18 cellular contexts compared by ENCODE assay signal in genomic region chr1:228373681-228374571, GRCh38. TPM values are rescaled to one million over a fixed set of nuclear protein-coding genes. Genes with fewer than 3 reads are reported as not detected.
DNase-seq lines count a peak whose midpoint lies in the region; ATAC-seq, FAIRE-seq and TF ChIP-seq lines count a peak whose summit lies in the region.
"Had no signal": no experiment of that assay in that cellular context is flagged by ENCODE, and none has a peak within 500 bp of the region (broad histone marks: within the 10 kb centered on the region; RNA-seq: fewer than 3 reads in every experiment).

No MANE protein-coding gene starts in this region.

- TF ChIP-seq EP300 in A549 (IDR thresholded peaks at IDR 0.05), result no peak

- H3K27me3 ChIP-seq in WERI-Rb-1 (ENCODE audit: insufficient read depth, low read depth, severe bottlenecking) (no peaks in the 10 kb centered on the region), heart right ventricle (peaks cover 0 to 10% (median 0%) of the 10 kb centered on the region in 7 donors), rectal smooth muscle tissue (ENCODE audit: control insufficient read depth, insufficient read depth, low read length) (peaks cover 3% of the 10 kb centered on the region), colonic mucosa (peaks cover 8% of the 10 kb centered on the region)
- H3K27me3 ChIP-seq: pancreas had no signal

- 91% methylated on average over 9 of the region's 14 CpGs for whole genome bisulfite sequencing in A549 (ENCODE audit: missing lambda C conversion rate)
- WGBS in heart right ventricle, 2 donors, result 79 to 80% methylated on average over 14 of the region's 14 CpGs

- H3K36me3 ChIP-seq in WERI-Rb-1, result no peaks in the 10 kb centered on the region
- peaks cover 0 to 32% (median 0%) of the 10 kb centered on the region in 9 donors for H3K36me3 ChIP-seq in heart right ventricle
- no peaks in the 10 kb centered on the region for H3K36me3 ChIP-seq in rectal smooth muscle tissue (ENCODE audit: control insufficient read depth, insufficient read depth, low read length)
- no peaks in the 10 kb centered on the region for H3K36me3 ChIP-seq in colonic mucosa
- H3K36me3 ChIP-seq: pancreas had no signal

- no peak overlapping the region for H3K4me2 ChIP-seq in A549

- ATAC-seq in A549 (no peak), heart right ventricle (no peak), HG03159 (IDR thresholded peaks at IDR 0.05; ENCODE audit: unreplicated experiment) (no peak)
- ATAC-seq: activated naive CD8-positive, alpha-beta T cell treated with anti-CD3 and anti-CD28 coated beads, Interleukin-2, amount 50 U/mL, for 24 hours; WTC11 had no signal

- TF ChIP-seq POLR2A in A549 (IDR thresholded peaks at IDR 0.05; ENCODE audit: low read length), result 0 out of 2 replicates have a peak, but pooled peaks have one; percentile 9

- H3K4me1 Mint-ChIP-seq in activated naive CD8-positive, alpha-beta T cell treated with anti-CD3 and anti-CD28 coated beads for 36 hours, result peaks cover 4% of the 10 kb centered on the region

- no peaks in the 10 kb centered on the region for H3K36me3 Mint-ChIP-seq in activated naive CD8-positive, alpha-beta T cell treated with anti-CD3 and anti-CD28 coated beads for 36 hours
- H3K36me3 Mint-ChIP-seq: WTC11 had no signal

- peaks cover 4% of the 10 kb centered on the region for H3K27me3 Mint-ChIP-seq in activated naive CD8-positive, alpha-beta T cell treated with anti-CD3 and anti-CD28 coated beads for 36 hours

- DNase-seq in A549 (ENCODE audit: low read depth in 1 of 2, low spot score in 1 of 2) (no peak), WERI-Rb-1 (peak; percentile 0), heart right ventricle (peak in 1 of 2 donors; percentile 18), NCI-H446 (lab: John Stamatoyannopoulos, UW) (no peak), colonic mucosa (no peak)
- no peak for DNase-seq in activated naive CD8-positive, alpha-beta T cell treated with anti-CD3 and anti-CD28 coated beads for 36 hours
- DNase-seq: activated CD4-positive, alpha-beta memory T cell treated with anti-CD3 and anti-CD28 coated beads, Interleukin-2, amount 10 ng/mL, durations not matched to agents 7 days and 5 days; activated naive CD8-positive, alpha-beta T cell treated with anti-CD3 and anti-CD28 coated beads, Interleukin-2, amount 50 U/mL, for 24 hours; MM.1S; NCI-H1694 treated with DMSO at 0.1 percent for 48 hours; stimulated activated naive CD4-positive, alpha-beta T cell treated with Interleukin-2 at 50 U/mL for 16 hours had no signal

- CTCF ChIA-PET in A549 (lab: Yijun Ruan, JAX), result interaction anchor here (0.9 to 1.1 kb wide), 3 partner anchors 42 to 375 kb away, joined by 3 read pairs; no protein-coding TSS in a partner anchor

- TF ChIP-seq CTCF in A549 (IDR thresholded peaks at IDR 0.05), result no peak
- TF ChIP-seq CTCF in WERI-Rb-1 (IDR thresholded peaks at IDR 0.05; ENCODE audit: low read depth, low read length), result no peak
- TF ChIP-seq CTCF in heart right ventricle (IDR thresholded peaks at IDR 0.05), result no peak
- no peak for TF ChIP-seq CTCF in colonic mucosa (IDR thresholded peaks at IDR 0.05)

- no peak overlapping the region for H3K4me3 Mint-ChIP-seq in activated naive CD8-positive, alpha-beta T cell treated with anti-CD3 and anti-CD28 coated beads for 36 hours
- H3K4me3 Mint-ChIP-seq: activated CD4-positive, alpha-beta memory T cell treated with anti-CD3 and anti-CD28 coated beads, Interleukin-2, amount 10 ng/mL, durations not matched to agents 7 days and 5 days; activated naive CD8-positive, alpha-beta T cell treated with anti-CD3 and anti-CD28 coated beads, Interleukin-2, amount 50 U/mL, for 24 hours; central memory CD8-positive, alpha-beta T cell; WTC11 had no signal

- no peak overlapping the region for H3K9ac ChIP-seq in rectal smooth muscle tissue (ENCODE audit: low read length)
- no peak overlapping the region for H3K9ac ChIP-seq in colonic mucosa (ENCODE audit: low read depth in 2 of 2, low read length in 2 of 2)

- POLR2A ChIA-PET in A549 (lab: Yijun Ruan, JAX), result no interaction called here

- H3K4me3 ChIP-seq in A549, result no peak overlapping the region
- H3K4me3 ChIP-seq in WERI-Rb-1 (ENCODE audit: low read depth, low read length), result no peak overlapping the region
- no peak overlapping the region for H3K4me3 ChIP-seq in heart right ventricle
- H3K4me3 ChIP-seq in rectal smooth muscle tissue (ENCODE audit: low read length), result no peak overlapping the region
- H3K4me3 ChIP-seq in colonic mucosa, result no peak overlapping the region
- H3K4me3 ChIP-seq: pancreas had no signal

- no peak overlapping the region for H3K27ac Mint-ChIP-seq in activated naive CD8-positive, alpha-beta T cell treated with anti-CD3 and anti-CD28 coated beads for 36 hours
- H3K27ac Mint-ChIP-seq: activated CD4-positive, alpha-beta memory T cell treated with anti-CD3 and anti-CD28 coated beads, Interleukin-2, amount 10 ng/mL, durations not matched to agents 7 days and 5 days; activated naive CD8-positive, alpha-beta T cell treated with anti-CD3 and anti-CD28 coated beads, Interleukin-2, amount 50 U/mL, for 24 hours; WTC11 had no signal

- intact Hi-C loops in heart right ventricle (cut with DNase I), result no loop called here
- intact Hi-C loops in colonic mucosa (cut with DNase I), result no loop called here

- H3K9me3 Mint-ChIP-seq in activated naive CD8-positive, alpha-beta T cell treated with anti-CD3 and anti-CD28 coated beads for 36 hours, result no peaks in the 10 kb centered on the region
- H3K9me3 Mint-ChIP-seq: activated CD4-positive, alpha-beta memory T cell treated with anti-CD3 and anti-CD28 coated beads, Interleukin-2, amount 10 ng/mL, durations not matched to agents 7 days and 5 days; activated naive CD8-positive, alpha-beta T cell treated with anti-CD3 and anti-CD28 coated beads, Interleukin-2, amount 50 U/mL, for 24 hours; central memory CD8-positive, alpha-beta T cell; WTC11 had no signal

- FAIRE-seq in A549 (lab: Jason Lieb, UNC), result no peak
- FAIRE-seq: endometrium, pancreas had no signal

- no peak for TF ChIP-seq RAD21 in A549 (conservative IDR thresholded peaks at IDR 0.05 in 1 of 2, IDR thresholded peaks at IDR 0.05 in 1 of 2)

- H3K9me3 ChIP-seq in A549 (no peaks in the 10 kb centered on the region), WERI-Rb-1 (ENCODE audit: severe bottlenecking) (no peaks in the 10 kb centered on the region), heart right ventricle (no peaks in the 10 kb centered on the region), colonic mucosa (no peaks in the 10 kb centered on the region)
- H3K9me3 ChIP-seq: pancreas had no signal

- H3K27ac ChIP-seq in A549 (no peak overlapping the region), WERI-Rb-1 (no peak overlapping the region), heart right ventricle (peak overlapping the region; percentile 54 to 94 (median 88)), rectal smooth muscle tissue (ENCODE audit: low read depth, low read length) (peak overlapping the region; percentile 61), colonic mucosa (no peak overlapping the region)
- H3K27ac ChIP-seq: pancreas had no signal

- H3K4me1 ChIP-seq in A549 (peaks cover 5% of the 10 kb centered on the region; the same call in 2 of the 3 replicates), heart right ventricle (peaks cover 14 to 80% (median 49%) of the 10 kb centered on the region in 9 donors), rectal smooth muscle tissue (ENCODE audit: control insufficient read depth, insufficient read depth, low read length) (peaks cover 3% of the 10 kb centered on the region), colonic mucosa (peaks cover 3% of the 10 kb centered on the region)

TF ChIP-seq in A549, 52 proteins besides CTCF, POLR2A, EP300 and RAD21:
- no peak for TF ChIP-seq KDM5A (IDR thresholded peaks at IDR 0.05)
- peak; percentile 93 for TF ChIP-seq ZFP36 (IDR thresholded peaks at IDR 0.05; ENCODE audit: borderline replicate concordance, partially characterized antibody)
TF ChIP-seq in A549: peak in this region for 1.

RNA-seq across cellular contexts. Expression of gene TRIM11, which starts 32.7 kb away (rescaled TPM):
- polyA plus RNA-seq in A549 (2011; rRNA removed) (9.3 and 9.9 TPM in 2 replicates), A549 (2017; fragmentation: RNase III; extraction: RNeasy Plus Mini Kit Qiagen cat#74134 plus additional on column Dnase treatment) (18.8 to 20.1 TPM (median 20.1 TPM) in 3 replicates), heart right ventricle (1 to 10 TPM; 7.1 to 8.8 TPM)
- polyA plus RNA-seq in A549 (2012; cell fraction: cytosol; rRNA removed), result 12.2 and 16.1 TPM in 2 replicates
- 41.5 and 54.1 TPM in 2 replicates for polyA plus RNA-seq in A549 (2012; cell fraction: nucleus; rRNA removed)
- 15.7 and 16.0 TPM in 2 replicates for polyA minus RNA-seq in A549 (2011; rRNA and poly(A)+ RNA removed)
- total RNA-seq in heart right ventricle (10 to 100 TPM in 1 of 10 donors, 1 to 10 TPM in 9; 5.2 to 11.2 (median 6.9) TPM), colonic mucosa (10 to 100 TPM; 38.1 to 48.9 TPM)
- total RNA-seq in activated naive CD8-positive, alpha-beta T cell treated with anti-CD3 and anti-CD28 coated beads for 36 hours, result 10 to 100 TPM; 32.7 to 36.1 TPM

RNA-seq across cellular contexts. Expression of gene TRIM17, which starts 42.7 kb away (rescaled TPM):
- polyA plus RNA-seq in A549 (2011; rRNA removed) (not detected in 2 replicates), A549 (2017; fragmentation: RNase III; extraction: RNeasy Plus Mini Kit Qiagen cat#74134 plus additional on column Dnase treatment) (not detected in 3 replicates), heart right ventricle (under 1 TPM; 0.20 to 0.37 TPM)
- polyA plus RNA-seq in A549 (2012; cell fraction: cytosol; rRNA removed), result not detected in 2 replicates
- 0.04 TPM in 1 of 2 replicates, not detected in the other for polyA plus RNA-seq in A549 (2012; cell fraction: nucleus; rRNA removed)
- not detected in 2 replicates for polyA minus RNA-seq in A549 (2011; rRNA and poly(A)+ RNA removed)
- total RNA-seq in heart right ventricle (under 1 TPM in 7 of 10 donors, not detected in 3; 0.14 to 0.44 (median 0.34) TPM), colonic mucosa (under 1 TPM in 1 of 2 donors, not detected in 1; 0.21 TPM)
- 1 to 10 TPM; 1.3 to 1.9 TPM for total RNA-seq in activated naive CD8-positive, alpha-beta T cell treated with anti-CD3 and anti-CD28 coated beads for 36 hours
- total RNA-seq: myocyte had no signal

Comparison
In these comparisons a context has a peak if more than half of its experiments do, and no peak if none do; other contexts are left out.
1. H3K27ac ChIP-seq: peak in heart right ventricle (10 of 10) and rectal smooth muscle tissue (single experiment); none in A549 (0 of 2), WERI-Rb-1 (single experiment) and colonic mucosa (single experiment).